ENCODE assay signal across 25 cellular contexts in genomic region chr16:59586331-59586730, GRCh38.
"Had no signal": no experiment of that assay in that cellular context is flagged by ENCODE, and none has a peak within 500 bp of the region (broad histone marks: within the 10 kb centered on the region; RNA-seq: fewer than 3 reads in every experiment).

No MANE protein-coding gene starts in this region.

- H3K4me3 ChIP-seq: neural progenitor cell, ovary, psoas muscle, right lobe of liver, sigmoid colon, stomach, thoracic aorta, thyroid gland, tibial nerve, upper lobe of left lung, vagina had no signal

- FAIRE-seq: small intestine, urothelium cell line had no signal

- H3K27ac ChIP-seq: neural progenitor cell, ovary, parathyroid adenoma, psoas muscle, right lobe of liver, sigmoid colon, stomach, thoracic aorta, thyroid gland, tibial nerve, upper lobe of left lung, vagina had no signal

- H3K9me3 ChIP-seq: psoas muscle, right lobe of liver, sigmoid colon, thoracic aorta, thyroid gland, tibial nerve, upper lobe of left lung, vagina had no signal

- H3K36me3 ChIP-seq: neural progenitor cell, ovary, right lobe of liver, sigmoid colon, stomach, thoracic aorta, thyroid gland, tibial nerve, upper lobe of left lung, vagina had no signal

- H3K4me1 ChIP-seq: neural progenitor cell, parathyroid adenoma, psoas muscle, right lobe of liver, sigmoid colon, stomach, thyroid gland, tibial nerve, upper lobe of left lung, vagina had no signal

- H3K79me2 ChIP-seq: parathyroid adenoma had no signal

- H2AFZ ChIP-seq: neural progenitor cell, parathyroid adenoma had no signal

- DNase-seq: natural killer cell; occipital lobe; ovary; posterior cingulate gyrus; psoas muscle; right cardiac atrium; right lobe of liver; sigmoid colon; small intestine; stimulated activated CD4-positive, alpha-beta T cell treated with anti-CD3 and anti-CD28 coated beads, Interleukin-15, amount 100 ng/mL, for 24 hours; stimulated activated CD4-positive, alpha-beta T cell treated with anti-CD3 and anti-CD28 coated beads, Interleukin-2, amount 100 ng/mL, for 24 hours; stimulated activated CD4-positive, alpha-beta T cell treated with anti-CD3 and anti-CD28 coated beads, Interleukin-2, amount 100 ng/mL, for 48 hours; stimulated activated CD4-positive, alpha-beta T cell treated with anti-CD3 and anti-CD28 coated beads, Interleukin-4, amount 100 ng/mL, for 24 hours; stimulated activated naive B cell treated with anti-CD40 and anti-IgM and Interleukin-4, amounts not matched to agents 10 μg/mL and 1 μg/mL and 100 μg/mL, for 72 hours; stimulated activated naive CD4-positive, alpha-beta T cell treated with Interleukin-2 at 50 U/mL for 16 hours; stomach; thyroid gland; trophoblast cell; upper lobe of left lung had no signal

- H3K4me2 ChIP-seq: neural progenitor cell had no signal
